ENCODE assay signal across 8 cellular contexts in genomic region chr18:75248426-75249191, GRCh38.
DNase-seq lines count a peak whose midpoint lies in the region; ATAC-seq, FAIRE-seq and TF ChIP-seq lines count a peak whose summit lies in the region.

No MANE protein-coding gene starts in this region.

- no peaks in the 10 kb centered on the region for H3K36me3 ChIP-seq in HEK293 (ENCODE audit: control insufficient read depth in 2 of 2, insufficient read depth in 1 of 2, low read length in 2 of 2)

- no peaks in the 10 kb centered on the region for H3K9me3 ChIP-seq in HEK293 (ENCODE audit: control insufficient read depth, insufficient read depth, low read depth, low read length)

- FAIRE-seq in RCC 7860 (lab: Jason Lieb, UNC), result no peak

- H3K27ac ChIP-seq in HEK293 (ENCODE audit: extremely low read depth, low read depth, low read length), result peak overlapping the region; percentile 73

- no peak for ATAC-seq in GM18873 (IDR thresholded peaks at IDR 0.05; ENCODE audit: low FRiP score, unreplicated experiment)

- POLR2A ChIA-PET in HEK293 (lab: Yijun Ruan, JAX), result no interaction called here

- no peak for TF ChIP-seq CTCF in HEK293 (tag by site-specific recombination; IDR thresholded peaks at IDR 0.05)
- no peak for TF ChIP-seq CTCF in fibroblast of mammary gland (conservative IDR thresholded peaks at IDR 0.05; ENCODE audit: control insufficient read depth, insufficient read depth, low read depth, low read length)

- CTCF ChIA-PET in HEK293 (lab: Yijun Ruan, JAX), result no interaction called here

- H3K4me3 ChIP-seq in HEK293 (ENCODE audit: low read depth, low read length) (no peak overlapping the region), fibroblast of mammary gland (ENCODE audit: control insufficient read depth, low read depth, low read length) (peak overlapping the region; percentile 45), skeletal muscle cell (ENCODE audit: low read depth, low read length) (peak overlapping the region; percentile 34)

- peak; percentile 4 for DNase-seq in RCC 7860 (ENCODE audit: low spot score)
- no peak for DNase-seq in fibroblast of mammary gland (ENCODE audit: low read depth)
- DNase-seq in skeletal muscle cell (ENCODE audit: low read depth), result no peak
- DNase-seq in NK-92 (lab: John Stamatoyannopoulos, UW; ENCODE audit: unreplicated experiment), result no peak
- no peak for DNase-seq in HUDEP-2 (lab: John Stamatoyannopoulos, UW; ENCODE audit: unreplicated experiment in 76 of 76)
- no peak for DNase-seq in RKO (ENCODE audit: low spot score)

- H3K4me1 ChIP-seq in HEK293 (ENCODE audit: control insufficient read depth, insufficient read depth, low read length), result peaks cover 31% of the 10 kb centered on the region

TF ChIP-seq in HEK293, 187 proteins besides CTCF, POLR2A, EP300 and RAD21 (continues in another document):
- TF ChIP-seq ZNF37A (tag by site-specific recombination; IDR thresholded peaks at IDR 0.05), result no peak
- TF ChIP-seq PRDM6 (tag by site-specific recombination; IDR thresholded peaks at IDR 0.05), result peak; percentile 79
- TF ChIP-seq FEZF1 (tag by site-specific recombination; IDR thresholded peaks at IDR 0.05), result 0 out of 2 replicates have a peak, but pooled peaks have one; percentile 25
- TF ChIP-seq, protein P1, sequence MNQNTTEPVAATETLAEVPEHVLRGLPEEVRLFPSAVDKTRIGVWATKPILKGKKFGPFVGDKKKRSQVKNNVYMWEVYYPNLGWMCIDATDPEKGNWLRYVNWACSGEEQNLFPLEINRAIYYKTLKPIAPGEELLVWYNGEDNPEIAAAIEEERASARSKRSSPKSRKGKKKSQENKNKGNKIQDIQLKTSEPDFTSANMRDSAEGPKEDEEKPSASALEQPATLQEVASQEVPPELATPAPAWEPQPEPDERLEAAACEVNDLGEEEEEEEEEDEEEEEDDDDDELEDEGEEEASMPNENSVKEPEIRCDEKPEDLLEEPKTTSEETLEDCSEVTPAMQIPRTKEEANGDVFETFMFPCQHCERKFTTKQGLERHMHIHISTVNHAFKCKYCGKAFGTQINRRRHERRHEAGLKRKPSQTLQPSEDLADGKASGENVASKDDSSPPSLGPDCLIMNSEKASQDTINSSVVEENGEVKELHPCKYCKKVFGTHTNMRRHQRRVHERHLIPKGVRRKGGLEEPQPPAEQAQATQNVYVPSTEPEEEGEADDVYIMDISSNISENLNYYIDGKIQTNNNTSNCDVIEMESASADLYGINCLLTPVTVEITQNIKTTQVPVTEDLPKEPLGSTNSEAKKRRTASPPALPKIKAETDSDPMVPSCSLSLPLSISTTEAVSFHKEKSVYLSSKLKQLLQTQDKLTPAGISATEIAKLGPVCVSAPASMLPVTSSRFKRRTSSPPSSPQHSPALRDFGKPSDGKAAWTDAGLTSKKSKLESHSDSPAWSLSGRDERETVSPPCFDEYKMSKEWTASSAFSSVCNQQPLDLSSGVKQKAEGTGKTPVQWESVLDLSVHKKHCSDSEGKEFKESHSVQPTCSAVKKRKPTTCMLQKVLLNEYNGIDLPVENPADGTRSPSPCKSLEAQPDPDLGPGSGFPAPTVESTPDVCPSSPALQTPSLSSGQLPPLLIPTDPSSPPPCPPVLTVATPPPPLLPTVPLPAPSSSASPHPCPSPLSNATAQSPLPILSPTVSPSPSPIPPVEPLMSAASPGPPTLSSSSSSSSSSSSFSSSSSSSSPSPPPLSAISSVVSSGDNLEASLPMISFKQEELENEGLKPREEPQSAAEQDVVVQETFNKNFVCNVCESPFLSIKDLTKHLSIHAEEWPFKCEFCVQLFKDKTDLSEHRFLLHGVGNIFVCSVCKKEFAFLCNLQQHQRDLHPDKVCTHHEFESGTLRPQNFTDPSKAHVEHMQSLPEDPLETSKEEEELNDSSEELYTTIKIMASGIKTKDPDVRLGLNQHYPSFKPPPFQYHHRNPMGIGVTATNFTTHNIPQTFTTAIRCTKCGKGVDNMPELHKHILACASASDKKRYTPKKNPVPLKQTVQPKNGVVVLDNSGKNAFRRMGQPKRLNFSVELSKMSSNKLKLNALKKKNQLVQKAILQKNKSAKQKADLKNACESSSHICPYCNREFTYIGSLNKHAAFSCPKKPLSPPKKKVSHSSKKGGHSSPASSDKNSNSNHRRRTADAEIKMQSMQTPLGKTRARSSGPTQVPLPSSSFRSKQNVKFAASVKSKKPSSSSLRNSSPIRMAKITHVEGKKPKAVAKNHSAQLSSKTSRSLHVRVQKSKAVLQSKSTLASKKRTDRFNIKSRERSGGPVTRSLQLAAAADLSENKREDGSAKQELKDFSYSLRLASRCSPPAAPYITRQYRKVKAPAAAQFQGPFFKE (tag by site-specific recombination; IDR thresholded peaks at IDR 0.05; ENCODE audit: borderline replicate concordance), result no peak
- TF ChIP-seq ZNF785 (tag by site-specific recombination; IDR thresholded peaks at IDR 0.05), result no peak
- no peak for TF ChIP-seq ZNF157 (tag by site-specific recombination; IDR thresholded peaks at IDR 0.05)
- no peak; the same call in 1 of the 2 replicates for TF ChIP-seq ZBTB20 (tag by site-specific recombination; IDR thresholded peaks at IDR 0.05)
- TF ChIP-seq, protein P2, sequence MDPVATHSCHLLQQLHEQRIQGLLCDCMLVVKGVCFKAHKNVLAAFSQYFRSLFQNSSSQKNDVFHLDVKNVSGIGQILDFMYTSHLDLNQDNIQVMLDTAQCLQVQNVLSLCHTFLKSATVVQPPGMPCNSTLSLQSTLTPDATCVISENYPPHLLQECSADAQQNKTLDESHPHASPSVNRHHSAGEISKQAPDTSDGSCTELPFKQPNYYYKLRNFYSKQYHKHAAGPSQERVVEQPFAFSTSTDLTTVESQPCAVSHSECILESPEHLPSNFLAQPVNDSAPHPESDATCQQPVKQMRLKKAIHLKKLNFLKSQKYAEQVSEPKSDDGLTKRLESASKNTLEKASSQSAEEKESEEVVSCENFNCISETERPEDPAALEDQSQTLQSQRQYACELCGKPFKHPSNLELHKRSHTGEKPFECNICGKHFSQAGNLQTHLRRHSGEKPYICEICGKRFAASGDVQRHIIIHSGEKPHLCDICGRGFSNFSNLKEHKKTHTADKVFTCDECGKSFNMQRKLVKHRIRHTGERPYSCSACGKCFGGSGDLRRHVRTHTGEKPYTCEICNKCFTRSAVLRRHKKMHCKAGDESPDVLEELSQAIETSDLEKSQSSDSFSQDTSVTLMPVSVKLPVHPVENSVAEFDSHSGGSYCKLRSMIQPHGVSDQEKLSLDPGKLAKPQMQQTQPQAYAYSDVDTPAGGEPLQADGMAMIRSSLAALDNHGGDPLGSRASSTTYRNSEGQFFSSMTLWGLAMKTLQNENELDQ (tag by site-specific recombination; IDR thresholded peaks at IDR 0.05; ENCODE audit: low read depth), result no peak
- TF ChIP-seq, protein P3, sequence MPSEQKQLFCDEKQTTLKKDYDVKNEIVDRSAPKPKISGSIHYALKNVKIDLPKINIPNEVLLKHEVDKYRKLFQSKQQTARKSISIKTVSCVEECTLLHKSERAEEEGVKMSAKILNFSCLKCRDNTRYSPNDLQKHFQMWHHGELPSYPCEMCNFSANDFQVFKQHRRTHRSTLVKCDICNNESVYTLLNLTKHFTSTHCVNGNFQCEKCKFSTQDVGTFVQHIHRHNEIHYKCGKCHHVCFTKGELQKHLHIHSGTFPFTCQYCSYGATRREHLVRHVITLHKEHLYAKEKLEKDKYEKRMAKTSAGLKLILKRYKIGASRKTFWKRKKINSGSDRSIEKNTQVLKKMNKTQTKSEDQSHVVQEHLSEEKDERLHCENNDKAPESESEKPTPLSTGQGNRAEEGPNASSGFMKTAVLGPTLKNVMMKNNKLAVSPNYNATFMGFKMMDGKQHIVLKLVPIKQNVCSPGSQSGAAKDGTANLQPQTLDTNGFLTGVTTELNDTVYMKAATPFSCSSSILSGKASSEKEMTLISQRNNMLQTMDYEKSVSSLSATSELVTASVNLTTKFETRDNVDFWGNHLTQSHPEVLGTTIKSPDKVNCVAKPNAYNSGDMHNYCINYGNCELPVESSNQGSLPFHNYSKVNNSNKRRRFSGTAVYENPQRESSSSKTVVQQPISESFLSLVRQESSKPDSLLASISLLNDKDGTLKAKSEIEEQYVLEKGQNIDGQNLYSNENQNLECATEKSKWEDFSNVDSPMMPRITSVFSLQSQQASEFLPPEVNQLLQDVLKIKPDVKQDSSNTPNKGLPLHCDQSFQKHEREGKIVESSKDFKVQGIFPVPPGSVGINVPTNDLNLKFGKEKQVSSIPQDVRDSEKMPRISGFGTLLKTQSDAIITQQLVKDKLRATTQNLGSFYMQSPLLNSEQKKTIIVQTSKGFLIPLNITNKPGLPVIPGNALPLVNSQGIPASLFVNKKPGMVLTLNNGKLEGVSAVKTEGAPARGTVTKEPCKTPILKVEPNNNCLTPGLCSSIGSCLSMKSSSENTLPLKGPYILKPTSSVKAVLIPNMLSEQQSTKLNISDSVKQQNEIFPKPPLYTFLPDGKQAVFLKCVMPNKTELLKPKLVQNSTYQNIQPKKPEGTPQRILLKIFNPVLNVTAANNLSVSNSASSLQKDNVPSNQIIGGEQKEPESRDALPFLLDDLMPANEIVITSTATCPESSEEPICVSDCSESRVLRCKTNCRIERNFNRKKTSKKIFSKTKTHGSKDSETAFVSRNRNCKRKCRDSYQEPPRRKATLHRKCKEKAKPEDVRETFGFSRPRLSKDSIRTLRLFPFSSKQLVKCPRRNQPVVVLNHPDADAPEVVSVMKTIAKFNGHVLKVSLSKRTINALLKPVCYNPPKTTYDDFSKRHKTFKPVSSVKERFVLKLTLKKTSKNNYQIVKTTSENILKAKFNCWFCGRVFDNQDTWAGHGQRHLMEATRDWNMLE (tag by site-specific recombination; conservative IDR thresholded peaks at IDR 0.05; ENCODE audit: low read depth), result no peak
- TF ChIP-seq ZNF629 (tag by site-specific recombination; IDR thresholded peaks at IDR 0.05), result 0 out of 2 replicates have a peak, but pooled peaks have one; percentile 14
- no peak for TF ChIP-seq ZIC2 (tag by site-specific recombination; IDR thresholded peaks at IDR 0.05)
- no peak for TF ChIP-seq ZFHX2 (tag by site-specific recombination; conservative IDR thresholded peaks at IDR 0.05)
- TF ChIP-seq ZNF114 (tag by site-specific recombination; IDR thresholded peaks at IDR 0.05), result no peak
- TF ChIP-seq HOXA7 (CRISPR knock-in tag; IDR thresholded peaks at IDR 0.05; ENCODE audit: borderline replicate concordance), result no peak
